Comparison of ENCODE assay signal across 7 cellular contexts in genomic region chr7:142626420-142627035, GRCh38.
DNase-seq lines count a peak whose midpoint lies in the region; ATAC-seq and TF ChIP-seq lines count a peak whose summit lies in the region.

No MANE protein-coding gene starts in this region.

- no peaks in the 10 kb centered on the region for H3K9me3 ChIP-seq in MG63

- H3K9me3 Mint-ChIP-seq in stimulated activated naive CD8-positive, alpha-beta T cell treated with anti-CD3 and anti-CD28 coated beads, Interleukin-15, amount 100 ng/mL, for 72 hours = no peaks in the 10 kb centered on the region

- intact Hi-C loops in dorsolateral prefrontal cortex (cut with DNase I) = no loop called here

- H3K4me3 ChIP-seq in GM12865 (ENCODE audit: low read depth, low read length) (no peak overlapping the region), MG63 (no peak overlapping the region), dorsolateral prefrontal cortex (no peak overlapping the region)

- no peaks in the 10 kb centered on the region for H3K27me3 Mint-ChIP-seq in stimulated activated naive CD8-positive, alpha-beta T cell treated with anti-CD3 and anti-CD28 coated beads, Interleukin-15, amount 100 ng/mL, for 72 hours

- H3K27me3 ChIP-seq in MG63 (no peaks in the 10 kb centered on the region), dorsolateral prefrontal cortex (peaks cover 0 to 16% (median 0%) of the 10 kb centered on the region in 45 donors)

- no peaks in the 10 kb centered on the region for H3K36me3 ChIP-seq in MG63

- DNase-seq in GM12865 (ENCODE audit: low read depth) = peak; percentile 66
- DNase-seq in MG63 = peak; percentile 11
- peak; percentile 59 to 77 for DNase-seq in activated CD4-positive, alpha-beta T cell treated with anti-CD3 and anti-CD28 coated beads for 4 hours
- DNase-seq in dorsolateral prefrontal cortex = peak in 2 of 10 donors; percentile 44 to 47
- DNase-seq in myocyte (ENCODE audit: low read depth) = peak; percentile 46
- peak; percentile 57 to 61 for DNase-seq in stimulated activated naive CD8-positive, alpha-beta T cell treated with anti-CD3 and anti-CD28 coated beads, Interleukin-15, amount 100 ng/mL, for 72 hours

- TF ChIP-seq CTCF in GM12865 (IDR thresholded peaks at IDR 0.05; ENCODE audit: insufficient read depth, low read depth, low read length, missing control alignments) = peak; percentile 77
- TF ChIP-seq CTCF in dorsolateral prefrontal cortex (IDR thresholded peaks at IDR 0.05 in 54 of 56, conservative IDR thresholded peaks at IDR 0.05 in 2 of 56; ENCODE audit: low read depth in 1 of 56, partially characterized antibody in 56 of 56) = peak in 55 of 56 donors; percentile 16 to 66 (median 55)

- peaks cover 6% of the 10 kb centered on the region for H3K4me1 Mint-ChIP-seq in stimulated activated naive CD8-positive, alpha-beta T cell treated with anti-CD3 and anti-CD28 coated beads, Interleukin-15, amount 100 ng/mL, for 72 hours

- H3K27ac Mint-ChIP-seq in stimulated activated naive CD8-positive, alpha-beta T cell treated with anti-CD3 and anti-CD28 coated beads, Interleukin-15, amount 100 ng/mL, for 72 hours = peak overlapping the region; percentile 88

- H3K4me3 Mint-ChIP-seq in stimulated activated naive CD8-positive, alpha-beta T cell treated with anti-CD3 and anti-CD28 coated beads, Interleukin-15, amount 100 ng/mL, for 72 hours = peak overlapping the region; percentile 53 to 82

- peak; percentile 88 for ATAC-seq in GM21717 (IDR thresholded peaks at IDR 0.05; ENCODE audit: unreplicated experiment)
- peak; percentile 72 for ATAC-seq in stimulated activated naive CD8-positive, alpha-beta T cell treated with anti-CD3 and anti-CD28 coated beads, Interleukin-15, amount 100 ng/mL, for 72 hours

- H3K27ac ChIP-seq in dorsolateral prefrontal cortex = no peak overlapping the region
